In genomic region chr12:124906606-124907261, GRCh38 we compare ENCODE assay signal across 8 cellular contexts. TPM values are rescaled to one million over a fixed set of nuclear protein-coding genes. Genes with fewer than 3 reads are reported as not detected.
DNase-seq lines count a peak whose midpoint lies in the region; ATAC-seq and TF ChIP-seq lines count a peak whose summit lies in the region.

No MANE protein-coding gene starts in this region.

- peak; percentile 88 for TF ChIP-seq CTCF in GM12801 (IDR thresholded peaks at IDR 0.05; ENCODE audit: extremely low read depth, insufficient read length)

- no peaks in the 10 kb centered on the region for H3K9me3 Mint-ChIP-seq in activated naive CD8-positive, alpha-beta T cell treated with anti-CD3 and anti-CD28 coated beads, Interleukin-2, amount 50 U/mL, for 24 hours

- no peak overlapping the region for H3K4me3 Mint-ChIP-seq in activated naive CD8-positive, alpha-beta T cell treated with anti-CD3 and anti-CD28 coated beads, Interleukin-2, amount 50 U/mL, for 24 hours

- intact Hi-C loops in left ventricle myocardium superior (cut with micrococcal nuclease) = no loop called here

- no peaks in the 10 kb centered on the region for H3K27me3 Mint-ChIP-seq in activated naive CD8-positive, alpha-beta T cell treated with anti-CD3 and anti-CD28 coated beads, Interleukin-2, amount 50 U/mL, for 24 hours

- no peak overlapping the region for H3K27ac Mint-ChIP-seq in activated naive CD8-positive, alpha-beta T cell treated with anti-CD3 and anti-CD28 coated beads, Interleukin-2, amount 50 U/mL, for 24 hours

- H3K4me1 Mint-ChIP-seq in activated naive CD8-positive, alpha-beta T cell treated with anti-CD3 and anti-CD28 coated beads, Interleukin-2, amount 50 U/mL, for 24 hours = peaks cover 20% of the 10 kb centered on the region

- H3K36me3 Mint-ChIP-seq in activated naive CD8-positive, alpha-beta T cell treated with anti-CD3 and anti-CD28 coated beads, Interleukin-2, amount 50 U/mL, for 24 hours (ENCODE audit: low read depth) = peaks cover 15% of the 10 kb centered on the region

- DNase-seq in RKO (ENCODE audit: low spot score) = peak; percentile 95
- peak; percentile 89 for DNase-seq in activated naive CD8-positive, alpha-beta T cell treated with anti-CD3 and anti-CD28 coated beads, Interleukin-2, amount 50 U/mL, for 24 hours
- DNase-seq in left ventricle myocardium superior = peak; percentile 67
- peak; percentile 78 for DNase-seq in smooth muscle cell of the brain vasculature (ENCODE audit: low read depth, low spot score)
- DNase-seq in SIG-M5 (lab: John Stamatoyannopoulos, UW) = no peak
- DNase-seq in DMS53 treated with DMSO at 0.1 percent for 48 hours (lab: John Stamatoyannopoulos, UW; ENCODE audit: unreplicated experiment) = no peak

- ATAC-seq in HG02588 (IDR thresholded peaks at IDR 0.05; ENCODE audit: unreplicated experiment) (peak; percentile 59), left ventricle myocardium superior (peak; percentile 60)
- ATAC-seq in activated naive CD8-positive, alpha-beta T cell treated with anti-CD3 and anti-CD28 coated beads, Interleukin-2, amount 50 U/mL, for 24 hours = peak; percentile 75

RNA-seq across cellular contexts. Expression of gene UBC, which starts 7.7 kb away (rescaled TPM):
- total RNA-seq in left ventricle myocardium superior = 1,197 TPM

RNA-seq across cellular contexts. Expression of gene SCARB1, which starts 43.1 kb away (rescaled TPM):
- total RNA-seq in left ventricle myocardium superior = 12.0 TPM

Comparison
In these comparisons a context has a peak if more than half of its experiments do, and no peak if none do; other contexts are left out.
1. DNase-seq: peak in RKO (single experiment), activated naive CD8-positive, alpha-beta T cell treated with anti-CD3 and anti-CD28 coated beads, Interleukin-2, amount 50 U/mL, for 24 hours (single experiment), left ventricle myocardium superior (single experiment) and smooth muscle cell of the brain vasculature (single experiment); none in SIG-M5 (single experiment) and DMS53 treated with DMSO at 0.1 percent for 48 hours (single experiment).
2. Peak in every context shown above with its lines, with median percentiles within 50 percentile points of each other: ATAC-seq.